22 cellular contexts compared by ENCODE assay signal in genomic region chr3:31054032-31054431, GRCh38.
DNase-seq lines count a peak whose midpoint lies in the region; FAIRE-seq and TF ChIP-seq lines count a peak whose summit lies in the region.
"Had no signal": no experiment of that assay in that cellular context is flagged by ENCODE, and none has a peak within 500 bp of the region (broad histone marks: within the 10 kb centered on the region; RNA-seq: fewer than 3 reads in every experiment).

No MANE protein-coding gene starts in this region.

- in situ Hi-C loops in GM23248 (cut with MboI) (no loop called here), mammary epithelial cell (cut with MboI; ENCODE audit: low sequenced_read_pairs in 2 of 2) (no loop called here)

- H2BK5ac ChIP-seq in mesenchymal stem cell (ENCODE audit: low read depth, low read length, poor library complexity, severe bottlenecking) = no peak overlapping the region

- H3K9ac ChIP-seq in GM23248 (no peak overlapping the region), mammary epithelial cell (ENCODE audit: insufficient read depth, low read length) (no peak overlapping the region), mesenchymal stem cell (ENCODE audit: low read length) (peak overlapping the region; percentile 13)

- no peak overlapping the region for H3K4me2 ChIP-seq in GM23248 (ENCODE audit: unreplicated experiment)
- no peak overlapping the region for H3K4me2 ChIP-seq in mammary epithelial cell (ENCODE audit: insufficient read depth, low read depth, low read length)
- H3K4me2 ChIP-seq in mesenchymal stem cell (ENCODE audit: low read length, poor library complexity, severe bottlenecking) = no peak overlapping the region
- H3K4me2 ChIP-seq: A549 had no signal

- H4K8ac ChIP-seq in mesenchymal stem cell (ENCODE audit: low read length) = no peak overlapping the region

- no peak overlapping the region for H2BK12ac ChIP-seq in mesenchymal stem cell (ENCODE audit: low read length in 2 of 2)

- H2BK120ac ChIP-seq in mesenchymal stem cell (ENCODE audit: low read depth, low read length) = no peak overlapping the region

- H2AFZ ChIP-seq in GM23248 (0 out of 2 replicates have a peak overlapping the region, but pooled peaks have one; percentile 5), mammary epithelial cell (ENCODE audit: low read depth, low read length) (no peak overlapping the region), mesenchymal stem cell (ENCODE audit: low read depth, low read length) (no peak overlapping the region)

- no peak overlapping the region for H4K91ac ChIP-seq in mesenchymal stem cell (ENCODE audit: low read length)

- H4K20me1 ChIP-seq in GM23248 (ENCODE audit: insufficient read depth) = no peaks in the 10 kb centered on the region
- H4K20me1 ChIP-seq in mammary epithelial cell (ENCODE audit: insufficient read depth, low read length) = no peaks in the 10 kb centered on the region

- H3K23ac ChIP-seq in mesenchymal stem cell (ENCODE audit: low read length in 2 of 2) = no peak overlapping the region

- no peaks in the 10 kb centered on the region for H3K79me1 ChIP-seq in mesenchymal stem cell (replicated peaks; ENCODE audit: low read length, poor library complexity, severe bottlenecking)

- H3K4me1 ChIP-seq in GM23248 (ENCODE audit: insufficient read depth) (no peaks in the 10 kb centered on the region), mammary epithelial cell (ENCODE audit: insufficient read depth, low read length) (no peaks in the 10 kb centered on the region), mesenchymal stem cell (ENCODE audit: control insufficient read depth, insufficient read depth, low read depth, low read length) (no peaks in the 10 kb centered on the region)
- H3K4me1 ChIP-seq: A549, HAP-1 had no signal

- H3K36me3 ChIP-seq in GM23248 (ENCODE audit: low read depth) (no peaks in the 10 kb centered on the region), mammary epithelial cell (ENCODE audit: insufficient read depth, low read length) (no peaks in the 10 kb centered on the region), mesenchymal stem cell (ENCODE audit: control insufficient read depth in 1 of 2, insufficient read depth in 2 of 2, low read depth in 1 of 2, low read length in 2 of 2) (no peaks in the 10 kb centered on the region)
- H3K36me3 ChIP-seq: HAP-1 had no signal

- WGBS in GM23248 (ENCODE audit: low coverage in 1 of 2, low lambda C conversion rate in 2 of 2, missing lambda C conversion rate in 2 of 2), 2 experiments = 68 to 79% methylated on average over 6 of the region's 6 CpGs
- 94% methylated on average over 6 of the region's 6 CpGs for WGBS in mammary epithelial cell (ENCODE audit: low coverage, missing lambda C conversion rate)
- WGBS in mesenchymal stem cell = 80% methylated on average over 2 of the region's 6 CpGs

- no peak for FAIRE-seq in RCC 7860 (lab: Jason Lieb, UNC)
- FAIRE-seq: A549, GM19239 had no signal

- no peaks in the 10 kb centered on the region for H3K9me3 ChIP-seq in GM23248 (ENCODE audit: low read depth)
- no peaks in the 10 kb centered on the region for H3K9me3 ChIP-seq in mammary epithelial cell (replicated peaks; ENCODE audit: insufficient read depth, low read length)
- H3K9me3 ChIP-seq in mesenchymal stem cell (ENCODE audit: control insufficient read depth, low read length) = peaks cover 13% of the 10 kb centered on the region
- H3K9me3 ChIP-seq: HAP-1 had no signal

- no peak overlapping the region for H3K4ac ChIP-seq in mesenchymal stem cell (ENCODE audit: low read depth in 1 of 2, low read length in 2 of 2)

- H2BK15ac ChIP-seq in mesenchymal stem cell (ENCODE audit: low read depth, poor library complexity, severe bottlenecking) = no peak overlapping the region

- H3K9me2 ChIP-seq in GM23248 (ENCODE audit: insufficient read depth) = no peaks in the 10 kb centered on the region

- no peak overlapping the region for H3K18ac ChIP-seq in mesenchymal stem cell (ENCODE audit: low read depth in 1 of 2, low read length in 2 of 2)

- BruUV-seq in mammary epithelial cell (replicated peaks; lab: Mats Ljungman, UMichigan) = no TSS peak

- H3K27me3 ChIP-seq in GM23248 (replicated peaks; ENCODE audit: insufficient read depth) (no peaks in the 10 kb centered on the region), mammary epithelial cell (ENCODE audit: insufficient read depth, low read length) (no peaks in the 10 kb centered on the region), mesenchymal stem cell (ENCODE audit: control insufficient read depth in 1 of 2, insufficient read depth in 1 of 2, low read length in 2 of 2) (no peaks in the 10 kb centered on the region)

- no peaks in the 10 kb centered on the region for H3F3A ChIP-seq in GM23248 (ENCODE audit: insufficient read depth)

- H3K14ac ChIP-seq in mesenchymal stem cell (ENCODE audit: low read length in 2 of 2) = no peak overlapping the region

- no peak overlapping the region for H3K4me3 ChIP-seq in GM23248
- no peak overlapping the region for H3K4me3 ChIP-seq in mammary epithelial cell (replicated peaks in 1 of 3; ENCODE audit: insufficient read depth in 1 of 3, low read depth in 2 of 3, low read length in 3 of 3)
- no peak overlapping the region for H3K4me3 ChIP-seq in mesenchymal stem cell (ENCODE audit: insufficient read depth in 1 of 2, low read depth in 1 of 2, low read length in 2 of 2)
- H3K4me3 ChIP-seq: A549, HAP-1, SK-N-MC had no signal

- no peak overlapping the region for H2AK5ac ChIP-seq in mesenchymal stem cell (ENCODE audit: low read length, severe bottlenecking)

- DNase-seq in GM23248 = peak; percentile 33
- peak; percentile 29 for DNase-seq in LHCN-M2 (ENCODE audit: low read depth)
- peak; percentile 25 for DNase-seq in mammary epithelial cell
- DNase-seq in mesenchymal stem cell = no peak
- DNase-seq in RCC 7860 (ENCODE audit: low spot score) = no peak
- no peak for DNase-seq in dermis blood vessel endothelial cell
- DNase-seq in cerebellum (ENCODE audit: low spot score) = no peak
- DNase-seq: DMS53, EL, KG1, MV-4-11, NCI-H1105 treated with DMSO at 0.1 percent for 48 hours, NCI-H2029 treated with DMSO at 0.1 percent for 48 hours, NCI-H446, NCI-H526, SHP77 treated with DMSO at 0.1 percent for 48 hours had no signal

- H3K79me2 ChIP-seq in GM23248 (ENCODE audit: insufficient read depth) = no peaks in the 10 kb centered on the region
- H3K79me2 ChIP-seq in mammary epithelial cell (ENCODE audit: insufficient read depth, low read length) = no peaks in the 10 kb centered on the region

- intact Hi-C loops in mammary epithelial cell (cut with micrococcal nuclease) = no loop called here

- H3K27ac ChIP-seq in GM23248 = no peak overlapping the region
- no peak overlapping the region for H3K27ac ChIP-seq in mammary epithelial cell (ENCODE audit: insufficient read depth, low read depth, low read length)
- no peak overlapping the region for H3K27ac ChIP-seq in mesenchymal stem cell (ENCODE audit: low read length, poor library complexity, severe bottlenecking)
- H3K27ac ChIP-seq: A549, HL-60, RWPE1, SK-N-MC had no signal

- TF ChIP-seq CTCF in mammary epithelial cell (conservative IDR thresholded peaks at IDR 0.05 in 1 of 2, IDR thresholded peaks at IDR 0.05 in 1 of 2; ENCODE audit: extremely low read depth in 1 of 2, insufficient read depth in 1 of 2, low read depth in 1 of 2, low read length in 2 of 2) = no peak

- CTCF ChIA-PET in mammary epithelial cell (lab: Charles Lee; ENCODE audit: low non-redundant PET) = no interaction called here

- dilution Hi-C loops in mammary epithelial cell (cut with HindIII; ENCODE audit: low sequenced_read_pairs) = no loop called here

Comparison
In these comparisons a context has a peak if more than half of its experiments do, and no peak if none do; other contexts are left out.
1. DNase-seq: peak in GM23248 (single experiment), LHCN-M2 (single experiment) and mammary epithelial cell (single experiment); none in mesenchymal stem cell (single experiment), RCC 7860 (single experiment), dermis blood vessel endothelial cell (single experiment) and cerebellum (single experiment).